Comparison of ENCODE assay signal across 9 cellular contexts in the genomic region with DNA sequence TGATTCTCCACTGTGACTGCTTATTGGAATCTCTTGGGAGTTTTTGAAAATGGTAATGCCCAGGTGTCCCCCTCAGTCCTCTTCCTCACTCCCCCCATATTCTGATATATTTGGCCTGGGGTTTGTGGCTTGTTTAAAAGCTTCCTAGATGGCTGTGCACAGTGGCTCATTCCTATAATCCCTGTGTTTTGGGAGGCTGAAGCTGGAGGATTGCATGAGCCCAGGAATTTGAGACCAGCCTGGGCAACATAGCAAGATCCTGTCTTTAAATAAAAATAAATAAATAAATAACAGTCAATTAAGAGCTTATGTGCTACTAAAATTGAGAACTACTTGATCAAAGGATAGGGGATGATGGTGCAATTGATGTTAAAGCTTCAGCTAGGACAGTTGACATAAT.
"Had no signal": no experiment of that assay in that cellular context is flagged by ENCODE, and none has a peak within 500 bp of the region (broad histone marks: within the 10 kb centered on the region; RNA-seq: fewer than 3 reads in every experiment).

No MANE protein-coding gene starts in this region.

- H3K9ac ChIP-seq: KMS-11 had no signal

- DNase-seq: H9, HCEC 1CT, HFFc6, KBM-7 had no signal

- H3K4me2 ChIP-seq: GM23338, KMS-11 had no signal

- H2AFZ ChIP-seq: GM23338 had no signal

- H3K4me3 ChIP-seq: GM23338 had no signal

- FAIRE-seq: H1, H54 had no signal

- H3K27ac ChIP-seq: HL-60, KMS-11 had no signal

- ATAC-seq: GM23338 had no signal

- H3K4me3 Mint-ChIP-seq: GM23338, H9, HFFc6 had no signal

- H3K27ac Mint-ChIP-seq: GM23338, H9, HFFc6 had no signal

- H3K9me3 Mint-ChIP-seq: GM23338, H9, HFFc6 had no signal
